Comparison of ENCODE assay signal across 8 cellular contexts in genomic region chr17:8152112-8152775, GRCh38. TPM values are rescaled to one million over a fixed set of nuclear protein-coding genes. Genes with fewer than 3 reads are reported as not detected.
DNase-seq lines count a peak whose midpoint lies in the region; ATAC-seq, FAIRE-seq and TF ChIP-seq lines count a peak whose summit lies in the region.

TSS of gene PER1 (minus strand) at chr17:8152404. CDS start at chr17:8150706, 1,698 bp downstream.

- H3K27me3 ChIP-seq in HAP-1 (ENCODE audit: low read depth) (no peaks in the 10 kb centered on the region), spleen (replicated peaks in 1 of 7) (no peaks in the 10 kb centered on the region)

- peaks cover 31% of the 10 kb centered on the region for H3K36me3 ChIP-seq in HAP-1 (replicated peaks)
- H3K36me3 ChIP-seq in spleen: peaks cover 16 to 49% (median 32%) of the 10 kb centered on the region in 6 donors

- H3K27ac ChIP-seq in spleen: peak within 1 kb of the TSS; percentile 96 to 100 (median 98)

- ATAC-seq in central memory CD8-positive, alpha-beta T cell (replicated peaks; ENCODE audit: extremely low read depth, poor library complexity, severe bottlenecking): no peak
- ATAC-seq in GM19395 (IDR thresholded peaks at IDR 0.05; ENCODE audit: unreplicated experiment): no peak

- H3K4me3 Mint-ChIP-seq in central memory CD8-positive, alpha-beta T cell: no peak within 1 kb of the TSS

- H3K4me1 Mint-ChIP-seq in central memory CD8-positive, alpha-beta T cell: peaks cover 19% of the 10 kb centered on the region

- TF ChIP-seq CTCF in spleen (IDR thresholded peaks at IDR 0.05 in 8 of 11, conservative IDR thresholded peaks at IDR 0.05 in 3 of 11): peak in 2 of 11 experiments; percentile 6 to 11

- 5 to 24% (median 8%) methylated on average over 16 to 42 of the region's 42 CpGs for WGBS in spleen, 5 donors

- intact Hi-C loops in spleen (cut with DNase I; ENCODE audit: low total_unique reads): no loop called here

- no peaks in the 10 kb centered on the region for H3K27me3 Mint-ChIP-seq in central memory CD8-positive, alpha-beta T cell

- H3K9me3 ChIP-seq in HAP-1 (no peaks in the 10 kb centered on the region), spleen (no peaks in the 10 kb centered on the region)

- in situ Hi-C loops in HAP-1 (cut with MboI; ENCODE audit: low sequenced_read_pairs): loop anchor here (25.0 kb wide), 1 partner anchor 915 kb away; the partner anchor contains the start of genes DVL2, GABARAP and PHF23

- FAIRE-seq in islet of Langerhans (lab: Jason Lieb, UNC): peak; percentile 84

- DNase-seq in Ammon's horn (ENCODE audit: low spot score): peak; percentile 96
- DNase-seq in HAP-1 (ENCODE audit: low spot score in 2 of 2): peak; percentile 90 to 99
- DNase-seq in NCI-H2196 treated with DMSO at 0.1 percent for 48 hours (lab: John Stamatoyannopoulos, UW; ENCODE audit: unreplicated experiment): peak; percentile 67
- DNase-seq in activated CD4-positive, CD25-positive, alpha-beta regulatory T cell treated with anti-CD3 and anti-CD28 coated beads, Interleukin-2, amount 50 U/mL, for 16 hours (ENCODE audit: low read depth, low spot score): peak; percentile 71
- peak; percentile 67 to 74 for DNase-seq in central memory CD8-positive, alpha-beta T cell (ENCODE audit: low spot score in 2 of 2)
- peak; percentile 96 for DNase-seq in spleen

- TF ChIP-seq POLR2A in spleen (IDR thresholded peaks at IDR 0.05): peak; percentile 87 to 97 (median 92)

- H3K9me3 Mint-ChIP-seq in central memory CD8-positive, alpha-beta T cell: no peaks in the 10 kb centered on the region

- H3K36me3 Mint-ChIP-seq in central memory CD8-positive, alpha-beta T cell (ENCODE audit: insufficient read depth): peaks cover 80% of the 10 kb centered on the region

- H3K27ac Mint-ChIP-seq in central memory CD8-positive, alpha-beta T cell (ENCODE audit: low read depth): no peak within 1 kb of the TSS

- H3K4me1 ChIP-seq in HAP-1 (peaks cover 44% of the 10 kb centered on the region), spleen (peaks cover 41 to 82% (median 65%) of the 10 kb centered on the region in 6 donors)

- H3K4me3 ChIP-seq in HAP-1: peak within 1 kb of the TSS; percentile 59
- H3K4me3 ChIP-seq in spleen: peak within 1 kb of the TSS; percentile 42 to 79 (median 66)

RNA-seq across cellular contexts. Expression of gene PER1, which starts in this region (rescaled TPM):
- 100 to 1,000 TPM in 2 of 7 donors, 10 to 100 TPM in 5; 68.0 to 213 (median 73.5) TPM for total RNA-seq in spleen
- polyA plus RNA-seq in spleen: 10 to 100 TPM; 12.6 to 83.0 (median 17.5) TPM
